Comparison of ENCODE assay signal across 27 cellular contexts in genomic region chr4:29295280-29295679, GRCh38.
"Had no signal": no experiment of that assay in that cellular context is flagged by ENCODE, and none has a peak within 500 bp of the region (broad histone marks: within the 10 kb centered on the region; RNA-seq: fewer than 3 reads in every experiment).

No MANE protein-coding gene starts in this region.

- DNase-seq: activated B cell treated with CpG ODN at 0.5 μM for 24 hours; activated CD4-positive, alpha-beta T cell treated with anti-CD3 and anti-CD28 coated beads for 48 hours; activated CD4-positive, alpha-beta T cell treated with anti-CD3 and anti-CD28 coated beads, Interleukin-2, amount 50 U/mL, for 1 hour; activated CD4-positive, alpha-beta T cell treated with anti-CD3 and anti-CD28 coated beads, Interleukin-2, amount 50 U/mL, for 48 hours; activated CD8-positive, alpha-beta memory T cell treated with anti-CD3 and anti-CD28 coated beads for 24 hours; activated CD8-positive, alpha-beta T cell treated with anti-CD3 and anti-CD28 coated beads for 36 hours; activated effector memory CD4-positive, alpha-beta T cell treated with Interleukin-2 at 50 U/mL for 16 hours; activated gamma-delta T cell treated with Interleukin-2 at 50 U/mL for 16 hours; activated naive CD4-positive, alpha-beta T cell treated with anti-CD3 and anti-CD28 coated beads, Interleukin-2, amount 50 U/mL, for 16 hours; activated naive CD4-positive, alpha-beta T cell treated with Interleukin-2 at 50 U/mL for 16 hours; activated T-cell treated with anti-CD3 and anti-CD28 coated beads, Interleukin-2, amount 50 U/mL, for 4 hours; amniotic stem cell; anterior cingulate cortex; brain microvascular endothelial cell; cortex of kidney; dermis blood vessel endothelial cell; effector CD4-positive, alpha-beta T cell; effector memory CD8-positive, alpha-beta T cell; esophagus squamous epithelium; foreskin melanocyte; heart right ventricle; T-helper 17 cell; T1000; WERI-Rb-1 had no signal

- ATAC-seq: activated CD4-positive, CD25-positive, alpha-beta regulatory T cell treated with anti-CD3 and anti-CD28 coated beads, Interleukin-2, amount 50 U/mL, for 24 hours; activated CD8-positive, alpha-beta T cell treated with anti-CD3 and anti-CD28 coated beads for 36 hours; activated T-cell treated with anti-CD3 and anti-CD28 coated beads, Interleukin-2, amount 50 U/mL, for 4 hours; activated T-helper 17 cell treated with anti-CD3 and anti-CD28 coated beads, Interleukin-2, amount 50 U/mL, for 72 hours; effector memory CD8-positive, alpha-beta T cell; gastroesophageal sphincter; heart right ventricle; T-helper 17 cell had no signal

- H3K4me3 ChIP-seq: esophagus squamous epithelium, gastroesophageal sphincter, heart right ventricle had no signal
